Comparison of ENCODE assay signal across 15 cellular contexts in the genomic region with DNA sequence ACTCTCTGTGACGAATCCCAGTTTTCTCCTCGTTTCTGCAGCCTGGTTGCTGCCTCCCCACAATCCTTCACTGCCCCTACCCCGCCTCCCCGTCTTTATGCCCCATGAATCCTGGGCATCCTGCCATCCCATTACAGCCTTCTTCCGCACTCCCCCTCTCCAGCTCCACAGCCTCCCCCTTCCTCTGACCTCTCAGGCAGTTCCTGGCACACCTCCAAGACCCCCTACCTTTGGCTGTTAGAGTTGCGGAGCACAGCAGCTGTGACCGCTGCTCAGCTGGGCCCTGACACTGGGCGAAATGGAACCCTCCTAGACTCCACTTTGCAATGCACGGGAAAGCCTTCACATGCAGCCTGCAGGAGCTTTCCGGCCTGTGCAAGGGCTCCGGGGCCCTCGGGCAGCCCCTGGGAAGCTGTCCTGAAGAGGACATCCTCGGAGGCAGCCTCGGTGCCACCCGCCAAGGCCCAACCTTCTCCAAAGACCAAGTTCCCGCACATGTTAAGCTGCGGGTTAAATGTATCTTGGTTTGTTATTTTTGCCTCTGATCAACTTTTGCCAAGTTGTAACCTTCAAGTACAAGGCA.
DNase-seq lines count a peak whose midpoint lies in the region; ATAC-seq and TF ChIP-seq lines count a peak whose summit lies in the region.
"Had no signal": no experiment of that assay in that cellular context is flagged by ENCODE, and none has a peak within 500 bp of the region (broad histone marks: within the 10 kb centered on the region; RNA-seq: fewer than 3 reads in every experiment).

No MANE protein-coding gene starts in this region.

- 38 to 50% methylated on average over 16 to 17 of the region's 17 CpGs for WGBS in body of pancreas, 2 donors

- TF ChIP-seq CTCF in body of pancreas (IDR thresholded peaks at IDR 0.05) = no peak
- no peak for TF ChIP-seq CTCF in nephron (IDR thresholded peaks at IDR 0.05; ENCODE audit: unreplicated experiment in 3 of 3)

- no peaks in the 10 kb centered on the region for H3K4me1 ChIP-seq in body of pancreas
- H3K4me1 ChIP-seq in CD8-positive, alpha-beta memory T cell (ENCODE audit: insufficient read depth, low read length) = no peaks in the 10 kb centered on the region

- peak overlapping the region in 2 of 3 experiments; percentile 14 to 24 for H3K4me3 Mint-ChIP-seq in nephron
- H3K4me3 Mint-ChIP-seq in naive thymus-derived CD8-positive, alpha-beta T cell = no peak overlapping the region
- no peak overlapping the region for H3K4me3 Mint-ChIP-seq in activated T-helper 17 cell treated with anti-CD3 and anti-CD28 coated beads, Interleukin-2, amount 50 U/mL, for 72 hours
- H3K4me3 Mint-ChIP-seq in CD8-positive, alpha-beta memory T cell = no peak overlapping the region
- H3K4me3 Mint-ChIP-seq: activated CD4-positive, alpha-beta memory T cell treated with anti-CD3 and anti-CD28 coated beads for 36 hours; CD14-positive monocyte had no signal

- no peak for ATAC-seq in body of pancreas
- ATAC-seq in naive thymus-derived CD8-positive, alpha-beta T cell = no peak
- no peak for ATAC-seq in activated T-helper 17 cell treated with anti-CD3 and anti-CD28 coated beads, Interleukin-2, amount 50 U/mL, for 72 hours (replicated peaks)
- ATAC-seq: HepG2; stimulated activated naive CD8-positive, alpha-beta T cell treated with anti-CD3 and anti-CD28 coated beads, Interleukin-15, Interleukin-2, amounts not matched to agents 100 U/mL and 50 U/mL, for 24 hours had no signal

- H3K36me3 ChIP-seq in body of pancreas (replicated peaks in 1 of 2; ENCODE audit: insufficient read depth in 1 of 2, low read depth in 2 of 2) = no peaks in the 10 kb centered on the region
- H3K36me3 ChIP-seq in CD8-positive, alpha-beta memory T cell (ENCODE audit: insufficient read depth, low read length) = no peaks in the 10 kb centered on the region

- no peaks in the 10 kb centered on the region for H3K9me3 ChIP-seq in body of pancreas
- no peaks in the 10 kb centered on the region for H3K9me3 ChIP-seq in CD8-positive, alpha-beta memory T cell (ENCODE audit: low read length)

- no peaks in the 10 kb centered on the region for H3K9me3 Mint-ChIP-seq in nephron
- H3K9me3 Mint-ChIP-seq in naive thymus-derived CD8-positive, alpha-beta T cell = no peaks in the 10 kb centered on the region
- no peaks in the 10 kb centered on the region for H3K9me3 Mint-ChIP-seq in activated T-helper 17 cell treated with anti-CD3 and anti-CD28 coated beads, Interleukin-2, amount 50 U/mL, for 72 hours
- no peaks in the 10 kb centered on the region for H3K9me3 Mint-ChIP-seq in CD8-positive, alpha-beta memory T cell
- H3K9me3 Mint-ChIP-seq: activated CD4-positive, alpha-beta memory T cell treated with anti-CD3 and anti-CD28 coated beads for 36 hours had no signal

- H3K27ac ChIP-seq in body of pancreas = no peak overlapping the region
- no peak overlapping the region for H3K27ac ChIP-seq in CD8-positive, alpha-beta memory T cell (ENCODE audit: low read depth, low read length)

- H3K4me1 Mint-ChIP-seq in nephron = peaks cover 71% of the 10 kb centered on the region
- H3K4me1 Mint-ChIP-seq in naive thymus-derived CD8-positive, alpha-beta T cell = no peaks in the 10 kb centered on the region
- no peaks in the 10 kb centered on the region for H3K4me1 Mint-ChIP-seq in activated T-helper 17 cell treated with anti-CD3 and anti-CD28 coated beads, Interleukin-2, amount 50 U/mL, for 72 hours
- no peaks in the 10 kb centered on the region for H3K4me1 Mint-ChIP-seq in CD8-positive, alpha-beta memory T cell
- H3K4me1 Mint-ChIP-seq: CD14-positive monocyte had no signal

- peak overlapping the region; percentile 87 to 94 (median 91) for H3K27ac Mint-ChIP-seq in nephron
- no peak overlapping the region for H3K27ac Mint-ChIP-seq in naive thymus-derived CD8-positive, alpha-beta T cell
- H3K27ac Mint-ChIP-seq in activated T-helper 17 cell treated with anti-CD3 and anti-CD28 coated beads, Interleukin-2, amount 50 U/mL, for 72 hours = no peak overlapping the region
- H3K27ac Mint-ChIP-seq in CD8-positive, alpha-beta memory T cell = no peak overlapping the region
- H3K27ac Mint-ChIP-seq: activated CD4-positive, alpha-beta memory T cell treated with anti-CD3 and anti-CD28 coated beads for 36 hours; CD14-positive monocyte had no signal

- no peaks in the 10 kb centered on the region for H3K27me3 Mint-ChIP-seq in nephron (ENCODE audit: low read depth)
- H3K27me3 Mint-ChIP-seq in naive thymus-derived CD8-positive, alpha-beta T cell = peaks cover 0 to 35% (median 1%) of the 10 kb centered on the region in 5 donors
- peaks cover 7% of the 10 kb centered on the region for H3K27me3 Mint-ChIP-seq in activated T-helper 17 cell treated with anti-CD3 and anti-CD28 coated beads, Interleukin-2, amount 50 U/mL, for 72 hours
- peaks cover 2% of the 10 kb centered on the region in 2 donors for H3K27me3 Mint-ChIP-seq in CD8-positive, alpha-beta memory T cell

- no peak overlapping the region for H3K4me3 ChIP-seq in body of pancreas
- no peak overlapping the region for H3K4me3 ChIP-seq in CD8-positive, alpha-beta memory T cell (ENCODE audit: low read length)

- peak; percentile 44 for DNase-seq in DMS153 treated with DMSO at 0.1 percent for 48 hours (lab: John Stamatoyannopoulos, UW; ENCODE audit: unreplicated experiment)
- peak; percentile 93 for DNase-seq in NCI-H1105 treated with DMSO at 0.1 percent for 48 hours (lab: John Stamatoyannopoulos, UW)
- DNase-seq in body of pancreas = peak in 3 of 4 donors; percentile 6 to 25 (median 12)
- no peak for DNase-seq in naive thymus-derived CD8-positive, alpha-beta T cell
- no peak for DNase-seq in activated CD4-positive, alpha-beta T cell treated with anti-CD3 and anti-CD28 coated beads, Interleukin-2, amount 50 U/mL, for 48 hours
- DNase-seq in CD8-positive, alpha-beta memory T cell = no peak
- DNase-seq: activated CD4-positive, alpha-beta memory T cell treated with anti-CD3 and anti-CD28 coated beads for 36 hours; activated naive CD4-positive, alpha-beta T cell treated with anti-CD3 and anti-CD28 coated beads, Interleukin-2, amount 50 U/mL, for 16 hours; NCI-H187 treated with DMSO at 0.1 percent for 48 hours; stimulated activated CD4-positive, alpha-beta T cell treated with anti-CD3 and anti-CD28 coated beads, Interleukin-4, amount 100 ng/mL, for 4 hours; stimulated activated naive CD8-positive, alpha-beta T cell treated with anti-CD3 and anti-CD28 coated beads, Interleukin-15, Interleukin-2, amounts not matched to agents 100 U/mL and 50 U/mL, for 24 hours had no signal

- POLR2A ChIA-PET in naive thymus-derived CD8-positive, alpha-beta T cell (lab: Charles Lee) = no interaction called here
- POLR2A ChIA-PET in CD8-positive, alpha-beta memory T cell (lab: Charles Lee) = no interaction called here

- CTCF ChIA-PET in CD8-positive, alpha-beta memory T cell (lab: Charles Lee) = no interaction called here

- intact Hi-C loops in body of pancreas (cut with DNase I) = no loop called here

- H3K36me3 Mint-ChIP-seq in nephron (ENCODE audit: low read depth) = no peaks in the 10 kb centered on the region
- H3K36me3 Mint-ChIP-seq in naive thymus-derived CD8-positive, alpha-beta T cell = no peaks in the 10 kb centered on the region
- H3K36me3 Mint-ChIP-seq in activated T-helper 17 cell treated with anti-CD3 and anti-CD28 coated beads, Interleukin-2, amount 50 U/mL, for 72 hours (ENCODE audit: low read depth) = no peaks in the 10 kb centered on the region
- H3K36me3 Mint-ChIP-seq in CD8-positive, alpha-beta memory T cell = no peaks in the 10 kb centered on the region
- H3K36me3 Mint-ChIP-seq: activated CD4-positive, alpha-beta memory T cell treated with anti-CD3 and anti-CD28 coated beads for 36 hours; CD14-positive monocyte had no signal

- H3K27me3 ChIP-seq in body of pancreas = no peaks in the 10 kb centered on the region
- no peaks in the 10 kb centered on the region for H3K27me3 ChIP-seq in CD8-positive, alpha-beta memory T cell (ENCODE audit: insufficient read depth, low read length, poor library complexity, severe bottlenecking)

- TF ChIP-seq POLR2A in body of pancreas (IDR thresholded peaks at IDR 0.05) = no peak

Comparison
In these comparisons a context has a peak if more than half of its experiments do, and no peak if none do; other contexts are left out.
1. DNase-seq: peak in DMS153 treated with DMSO at 0.1 percent for 48 hours (single experiment), NCI-H1105 treated with DMSO at 0.1 percent for 48 hours (single experiment) and body of pancreas (3 of 4); none in naive thymus-derived CD8-positive, alpha-beta T cell (0 of 10), activated CD4-positive, alpha-beta T cell treated with anti-CD3 and anti-CD28 coated beads, Interleukin-2, amount 50 U/mL, for 48 hours (0 of 2) and CD8-positive, alpha-beta memory T cell (0 of 5).
2. H3K27ac Mint-ChIP-seq: peak in nephron (3 of 3); none in naive thymus-derived CD8-positive, alpha-beta T cell (0 of 10), activated T-helper 17 cell treated with anti-CD3 and anti-CD28 coated beads, Interleukin-2, amount 50 U/mL, for 72 hours (single experiment) and CD8-positive, alpha-beta memory T cell (0 of 8).
3. H3K4me3 Mint-ChIP-seq: peak in nephron (2 of 3); none in naive thymus-derived CD8-positive, alpha-beta T cell (0 of 10), activated T-helper 17 cell treated with anti-CD3 and anti-CD28 coated beads, Interleukin-2, amount 50 U/mL, for 72 hours (single experiment) and CD8-positive, alpha-beta memory T cell (0 of 7).